Comparison of ENCODE assay signal across 8 cellular contexts in genomic region chr4:53706422-53707032, GRCh38.
DNase-seq lines count a peak whose midpoint lies in the region; ATAC-seq, FAIRE-seq and TF ChIP-seq lines count a peak whose summit lies in the region.

No MANE protein-coding gene starts in this region.

- no peak overlapping the region for H3K4me3 ChIP-seq in Jurkat, Clone E6-1 (ENCODE audit: low read length)
- H3K4me3 ChIP-seq in stomach = no peak overlapping the region

- intact Hi-C loops in stomach (cut with DNase I; ENCODE audit: low total_unique reads) = no loop called here

- no peaks in the 10 kb centered on the region for H3K36me3 ChIP-seq in stomach

- 54 to 64% (median 60%) methylated on average over 8 of the region's 8 CpGs for WGBS in stomach, 5 donors

- peak in 5 of 7 experiments; percentile 25 to 56 (median 40) for TF ChIP-seq CTCF in stomach (IDR thresholded peaks at IDR 0.05)

- H3K27me3 ChIP-seq in stomach = no peaks in the 10 kb centered on the region

- no peak for TF ChIP-seq POLR2A in stomach (IDR thresholded peaks at IDR 0.05)

- peak; percentile 89 for FAIRE-seq in TTC549 (lab: Jason Lieb, UNC)

- no peak for TF ChIP-seq EP300 in stomach (IDR thresholded peaks at IDR 0.05)

- peaks cover 13 to 27% (median 19%) of the 10 kb centered on the region in 4 donors for H3K4me1 ChIP-seq in stomach

- DNase-seq in AG08395 (ENCODE audit: low spot score) = peak; percentile 42
- peak; percentile 11 for DNase-seq in Jurkat, Clone E6-1 (ENCODE audit: low read depth, low spot score)
- peak; percentile 38 for DNase-seq in hepatic stellate cell (ENCODE audit: low spot score)
- no peak for DNase-seq in stomach
- DNase-seq in activated CD8-positive, alpha-beta memory T cell treated with anti-CD3 and anti-CD28 coated beads, Interleukin-2, amount 50 U/mL, for 48 hours = no peak

- peak overlapping the region in 1 of 5 donors; percentile 30 for H3K27ac ChIP-seq in stomach

- H3K9me3 ChIP-seq in stomach = no peaks in the 10 kb centered on the region

- ATAC-seq in GM18498 (IDR thresholded peaks at IDR 0.05; ENCODE audit: unreplicated experiment) (peak; percentile 23), HG03520 (IDR thresholded peaks at IDR 0.05; ENCODE audit: unreplicated experiment) (no peak)

Comparison
In these comparisons a context has a peak if more than half of its experiments do, and no peak if none do; other contexts are left out.
1. DNase-seq: peak in AG08395 (single experiment), Jurkat, Clone E6-1 (single experiment) and hepatic stellate cell (single experiment); none in stomach (single experiment) and activated CD8-positive, alpha-beta memory T cell treated with anti-CD3 and anti-CD28 coated beads, Interleukin-2, amount 50 U/mL, for 48 hours (single experiment).